In the genomic region with DNA sequence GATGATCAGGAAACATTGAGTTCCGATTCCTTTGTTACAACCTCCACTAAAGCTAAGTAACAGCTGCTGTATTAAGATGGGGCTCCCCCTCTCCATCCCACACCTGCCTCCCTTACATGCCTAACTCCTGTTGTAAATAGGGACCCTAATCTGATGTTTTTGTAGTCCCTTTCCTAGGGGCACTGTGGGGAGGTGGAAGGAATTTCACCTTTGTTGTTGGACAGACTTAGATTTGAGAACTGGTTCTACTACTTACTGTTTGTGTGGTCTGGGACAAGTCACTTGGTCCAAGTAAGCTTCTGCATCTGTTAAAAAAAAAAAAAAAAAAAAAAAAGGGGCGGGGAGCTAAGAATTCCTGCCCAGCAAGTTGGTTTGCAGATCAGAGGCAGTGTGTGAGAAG, we compare ENCODE assay signal across 26 cellular contexts. TPM values are rescaled to one million over a fixed set of nuclear protein-coding genes. Genes with fewer than 3 reads are reported as not detected.
A peak's percentile ranks its signal among the peaks of the same experiment; 100 is the strongest.
DNase-seq lines count a peak whose midpoint lies in the region; ATAC-seq, FAIRE-seq and TF ChIP-seq lines count a peak whose summit lies in the region.
"Had no signal": no experiment of that assay in that cellular context is flagged by ENCODE, and none has a peak within 500 bp of the region (broad histone marks: within the 10 kb centered on the region; RNA-seq: fewer than 3 reads in every experiment).

No MANE protein-coding gene starts in this region.

- no TSS peak for BruUV-seq in mammary epithelial cell (replicated peaks; lab: Mats Ljungman, UMichigan)

- H3K4me3 Mint-ChIP-seq in T-helper 2 cell treated with Interferon-gamma antibody and Interleukin-4, amounts not matched to agents 5 μg/mL and 100 μg/mL, for 36 hours, result no peak overlapping the region
- H3K4me3 Mint-ChIP-seq: activated naive CD8-positive, alpha-beta T cell treated with anti-CD3 and anti-CD28 coated beads, Interleukin-2, amount 10 ng/mL, durations not matched to agents 7 days and 5 days; CD8-positive, alpha-beta memory T cell had no signal

- dilution Hi-C loops in mammary epithelial cell (cut with HindIII; ENCODE audit: low sequenced_read_pairs) (loop anchor here (5.0 kb wide), 2 partner anchors 44 to 96 kb away; a partner anchor contains a TSS), keratinocyte (cut with MboI; ENCODE audit: extremely low pct_ligation_motif_present, low sequenced_read_pairs) (no loop called here)

- no peak overlapping the region for H3K27ac Mint-ChIP-seq in T-helper 2 cell treated with Interferon-gamma antibody and Interleukin-4, amounts not matched to agents 5 μg/mL and 100 μg/mL, for 36 hours
- H3K27ac Mint-ChIP-seq: activated naive CD8-positive, alpha-beta T cell treated with anti-CD3 and anti-CD28 coated beads, Interleukin-2, amount 10 ng/mL, durations not matched to agents 7 days and 5 days; CD8-positive, alpha-beta memory T cell had no signal

- H4K20me1 ChIP-seq in mammary epithelial cell (ENCODE audit: insufficient read depth, low read length) (no peaks in the 10 kb centered on the region), keratinocyte (ENCODE audit: control insufficient read depth, extremely low read depth, insufficient read depth, low read length) (no peaks in the 10 kb centered on the region)

- FAIRE-seq in keratinocyte (lab: Jason Lieb, UNC) (peak; percentile 44), RCC 7860 (lab: Jason Lieb, UNC) (no peak)
- FAIRE-seq: K562, kidney had no signal

- no peak overlapping the region for H3K4me2 ChIP-seq in mammary epithelial cell (ENCODE audit: insufficient read depth, low read depth, low read length)
- H3K4me2 ChIP-seq in keratinocyte (ENCODE audit: control insufficient read depth, extremely low read depth, insufficient read depth, low read depth, low read length), result no peak overlapping the region

- H3K4me3 ChIP-seq in H7 (ENCODE audit: insufficient read depth, low read depth, low read length), result no peak overlapping the region
- H3K4me3 ChIP-seq in mammary epithelial cell (replicated peaks in 1 of 3; ENCODE audit: insufficient read depth in 1 of 3, low read depth in 2 of 3, low read length in 3 of 3), result no peak overlapping the region
- no peak overlapping the region for H3K4me3 ChIP-seq in keratinocyte (ENCODE audit: control insufficient read depth in 2 of 3, extremely low read depth in 1 of 3, insufficient read depth in 2 of 3, low read depth in 1 of 3, low read length in 3 of 3)
- H3K4me3 ChIP-seq in gastrocnemius medialis, result no peak overlapping the region
- H3K4me3 ChIP-seq: HAP-1, K562, SJSA1, upper lobe of left lung had no signal

- no peak for TF ChIP-seq CTCF in mammary epithelial cell (conservative IDR thresholded peaks at IDR 0.05 in 1 of 2, IDR thresholded peaks at IDR 0.05 in 1 of 2; ENCODE audit: extremely low read depth in 1 of 2, insufficient read depth in 1 of 2, low read depth in 1 of 2, low read length in 2 of 2)
- no peak for TF ChIP-seq CTCF in keratinocyte (optimal IDR thresholded peaks at IDR 0.05 in 1 of 3, IDR thresholded peaks at IDR 0.05 in 1 of 3, conservative IDR thresholded peaks at IDR 0.05 in 1 of 3; ENCODE audit: extremely low read depth in 1 of 3, insufficient read depth in 2 of 3, low read length in 3 of 3)
- no peak for TF ChIP-seq CTCF in gastrocnemius medialis (IDR thresholded peaks at IDR 0.05 in 4 of 5, conservative IDR thresholded peaks at IDR 0.05 in 1 of 5)

- H3K9me3 ChIP-seq in mammary epithelial cell (replicated peaks; ENCODE audit: insufficient read depth, low read length) (no peaks in the 10 kb centered on the region), keratinocyte (ENCODE audit: control insufficient read depth, low read depth, low read length) (no peaks in the 10 kb centered on the region), gastrocnemius medialis (no peaks in the 10 kb centered on the region)
- H3K9me3 ChIP-seq: HAP-1, SJSA1, upper lobe of left lung had no signal

- ATAC-seq in gastrocnemius medialis, result no peak
- no peak for ATAC-seq in HG03432 (IDR thresholded peaks at IDR 0.05; ENCODE audit: unreplicated experiment)
- ATAC-seq: K562, right cardiac atrium had no signal

- no peaks in the 10 kb centered on the region for H3K4me1 Mint-ChIP-seq in T-helper 2 cell treated with Interferon-gamma antibody and Interleukin-4, amounts not matched to agents 5 μg/mL and 100 μg/mL, for 36 hours (ENCODE audit: low read depth)
- H3K4me1 Mint-ChIP-seq: activated naive CD8-positive, alpha-beta T cell treated with anti-CD3 and anti-CD28 coated beads, Interleukin-2, amount 10 ng/mL, durations not matched to agents 7 days and 5 days; CD8-positive, alpha-beta memory T cell had no signal

- H3K27me3 Mint-ChIP-seq in T-helper 2 cell treated with Interferon-gamma antibody and Interleukin-4, amounts not matched to agents 5 μg/mL and 100 μg/mL, for 36 hours (ENCODE audit: low read depth), result no peaks in the 10 kb centered on the region
- H3K27me3 Mint-ChIP-seq: activated naive CD8-positive, alpha-beta T cell treated with anti-CD3 and anti-CD28 coated beads, Interleukin-2, amount 10 ng/mL, durations not matched to agents 7 days and 5 days had no signal

- WGBS in mammary epithelial cell (ENCODE audit: low coverage, missing lambda C conversion rate), result 61% methylated on average over 2 of the region's 2 CpGs

- DNase-seq in H7 (peak; percentile 56), mammary epithelial cell (peak; percentile 33), keratinocyte (ENCODE audit: low read depth, low spot score) (no peak), gastrocnemius medialis (no peak), RCC 7860 (ENCODE audit: low spot score) (no peak)
- DNase-seq in T-helper 2 cell treated with Interferon-gamma antibody and Interleukin-4, amounts not matched to agents 5 μg/mL and 100 μg/mL, for 36 hours (ENCODE audit: low spot score), result no peak
- DNase-seq: activated CD4-positive, CD25-positive, alpha-beta regulatory T cell treated with anti-CD3 and anti-CD28 coated beads, Interleukin-2, amount 50 U/mL, for 72 hours; activated naive CD8-positive, alpha-beta T cell treated with anti-CD3 and anti-CD28 coated beads, Interleukin-2, amount 10 ng/mL, durations not matched to agents 7 days and 5 days; brain microvascular endothelial cell; CD8-positive, alpha-beta memory T cell; cortex of kidney; erythroblast; glutamatergic neuron; kidney; mesenchymal stem cell; MV-4-11; NCI-H2029 treated with DMSO at 0.1 percent for 48 hours; NCI-H526; right cardiac atrium; stimulated activated naive CD4-positive, alpha-beta T cell; upper lobe of left lung had no signal

- H3K9me3 Mint-ChIP-seq in T-helper 2 cell treated with Interferon-gamma antibody and Interleukin-4, amounts not matched to agents 5 μg/mL and 100 μg/mL, for 36 hours, result no peaks in the 10 kb centered on the region
- H3K9me3 Mint-ChIP-seq: activated naive CD8-positive, alpha-beta T cell treated with anti-CD3 and anti-CD28 coated beads, Interleukin-2, amount 10 ng/mL, durations not matched to agents 7 days and 5 days; CD8-positive, alpha-beta memory T cell had no signal

- H3K79me2 ChIP-seq in mammary epithelial cell (ENCODE audit: insufficient read depth, low read length) (peaks cover 6% of the 10 kb centered on the region), keratinocyte (ENCODE audit: control insufficient read depth, insufficient read depth, low read length) (peaks cover 2% of the 10 kb centered on the region)

- CTCF ChIA-PET in mammary epithelial cell (lab: Charles Lee; ENCODE audit: low non-redundant PET), result interaction anchor here (0.5 to 0.7 kb wide), 2 partner anchors 36 to 125 kb away, joined by 4 to 5 read pairs; no protein-coding TSS in a partner anchor

- intact Hi-C loops in mammary epithelial cell (cut with micrococcal nuclease), result no loop called here
- intact Hi-C loops in gastrocnemius medialis (cut with DNase I; ENCODE audit: low total_unique reads), result loop anchor here (2.0 to 5.0 kb wide), 2 partner anchors 109 to 131 kb away; no protein-coding TSS in a partner anchor

- H3K36me3 Mint-ChIP-seq in T-helper 2 cell treated with Interferon-gamma antibody and Interleukin-4, amounts not matched to agents 5 μg/mL and 100 μg/mL, for 36 hours (ENCODE audit: low read depth), result no peaks in the 10 kb centered on the region
- H3K36me3 Mint-ChIP-seq: activated naive CD8-positive, alpha-beta T cell treated with anti-CD3 and anti-CD28 coated beads, Interleukin-2, amount 10 ng/mL, durations not matched to agents 7 days and 5 days; CD8-positive, alpha-beta memory T cell had no signal

- peaks cover 36% of the 10 kb centered on the region for H3K4me1 ChIP-seq in mammary epithelial cell (ENCODE audit: insufficient read depth, low read length)
- peaks cover 43% of the 10 kb centered on the region for H3K4me1 ChIP-seq in keratinocyte (ENCODE audit: control insufficient read depth, extremely low read depth, insufficient read depth, low read length)
- peaks cover 82 to 87% of the 10 kb centered on the region in 2 donors for H3K4me1 ChIP-seq in gastrocnemius medialis
- H3K4me1 ChIP-seq: SJSA1 had no signal

- H3K27ac ChIP-seq in mammary epithelial cell (ENCODE audit: insufficient read depth, low read depth, low read length) (no peak overlapping the region), keratinocyte (ENCODE audit: control insufficient read depth, insufficient read depth, low read length) (no peak overlapping the region), gastrocnemius medialis (peak overlapping the region; percentile 94 to 98 (median 96))
- H3K27ac ChIP-seq: brain microvascular endothelial cell, HL-60, SJSA1 had no signal

- no peaks in the 10 kb centered on the region for H3K9me1 ChIP-seq in keratinocyte (ENCODE audit: control insufficient read depth, extremely low read depth, insufficient read depth, low read length)

- in situ Hi-C loops in mammary epithelial cell (cut with MboI; ENCODE audit: low sequenced_read_pairs in 2 of 2) (no loop called here), gastrocnemius medialis (cut with MboI; ENCODE audit: low sequenced_read_pairs in 4 of 4) (no loop called here)

- H2AFZ ChIP-seq in mammary epithelial cell (ENCODE audit: low read depth, low read length) (no peak overlapping the region), keratinocyte (ENCODE audit: control insufficient read depth, low read length) (no peak overlapping the region)

- TF ChIP-seq POLR2A in gastrocnemius medialis (IDR thresholded peaks at IDR 0.05), result no peak

- H3K27me3 ChIP-seq in H7 (ENCODE audit: control insufficient read depth, insufficient read depth, low read length) (no peaks in the 10 kb centered on the region), mammary epithelial cell (ENCODE audit: insufficient read depth, low read length) (no peaks in the 10 kb centered on the region), keratinocyte (ENCODE audit: control insufficient read depth, extremely low read depth, insufficient read depth, low read length) (no peaks in the 10 kb centered on the region), gastrocnemius medialis (no peaks in the 10 kb centered on the region)
- H3K27me3 ChIP-seq: brain microvascular endothelial cell, SJSA1, upper lobe of left lung had no signal

- no peaks in the 10 kb centered on the region for H3K36me3 ChIP-seq in H7 (replicated peaks; ENCODE audit: control insufficient read depth, insufficient read depth, low read length)
- no peaks in the 10 kb centered on the region for H3K36me3 ChIP-seq in mammary epithelial cell (ENCODE audit: insufficient read depth, low read length)
- H3K36me3 ChIP-seq in keratinocyte (ENCODE audit: control insufficient read depth in 2 of 2, extremely low read depth in 1 of 2, insufficient read depth in 2 of 2, low read length in 2 of 2), result no peaks in the 10 kb centered on the region
- no peaks in the 10 kb centered on the region for H3K36me3 ChIP-seq in gastrocnemius medialis
- H3K36me3 ChIP-seq: brain microvascular endothelial cell, HAP-1, SJSA1, upper lobe of left lung had no signal

- H3K9ac ChIP-seq in mammary epithelial cell (ENCODE audit: insufficient read depth, low read length), result no peak overlapping the region
- no peak overlapping the region for H3K9ac ChIP-seq in keratinocyte (ENCODE audit: control insufficient read depth, extremely low read depth, insufficient read depth, low read length)

RNA-seq across cellular contexts. Expression of a gene that starts 42.6 kb away (rescaled TPM):
- total RNA-seq in H7 (2014; rRNA removed; shearing (Covaris generic)), result 3.0 and 3.7 TPM in 2 replicates
- total RNA-seq in mammary epithelial cell, result 10 to 100 TPM; 39.3 to 47.5 TPM
- polyA plus RNA-seq in mammary epithelial cell, result 12.3 TPM
- polyA minus RNA-seq in mammary epithelial cell, result 23.6 TPM
- polyA plus RNA-seq in keratinocyte, result 8.0 to 12.6 TPM (median 10.4 TPM) in 3 replicates
- 23.1 TPM for polyA plus RNA-seq in keratinocyte (2011; ENCODE audit: low read depth)
- 7.7 and 9.0 TPM in 2 replicates for polyA plus RNA-seq in keratinocyte (2011; cell fraction: cytosol; rRNA removed)
- 50.6 and 52.0 TPM in 2 replicates for polyA plus RNA-seq in keratinocyte (2011; cell fraction: nucleus; rRNA removed)
- 11.9 and 14.5 TPM in 2 replicates for polyA plus RNA-seq in keratinocyte (2012; ENCODE audit: low replicate concordance)
- 18.5 to 31.6 TPM (median 27.2 TPM) in 3 replicates for polyA minus RNA-seq in keratinocyte
- 9.4 TPM for polyA minus RNA-seq in keratinocyte (2011; cell fraction: cytosol; rRNA and poly(A)+ RNA removed)
- 25.2 and 61.7 TPM in 2 replicates for polyA minus RNA-seq in keratinocyte (2011; cell fraction: nucleus; rRNA and poly(A)+ RNA removed)
- 100 to 1,000 TPM; 152 to 266 (median 155) TPM for total RNA-seq in gastrocnemius medialis
- polyA plus RNA-seq: CD8-positive, alpha-beta memory T cell; K562 had no signal

Comparison
In these comparisons a context has a peak if more than half of its experiments do, and no peak if none do; other contexts are left out.
1. DNase-seq: peak in H7 (single experiment) and mammary epithelial cell (single experiment); none in keratinocyte (single experiment), gastrocnemius medialis (0 of 2), T-helper 2 cell treated with Interferon-gamma antibody and Interleukin-4, amounts not matched to agents 5 μg/mL and 100 μg/mL, for 36 hours (single experiment) and RCC 7860 (single experiment).
2. H3K27ac ChIP-seq: peak in gastrocnemius medialis (4 of 4); none in mammary epithelial cell (single experiment) and keratinocyte (single experiment).